ENCODE assay signal across 16 cellular contexts in the genomic region with DNA sequence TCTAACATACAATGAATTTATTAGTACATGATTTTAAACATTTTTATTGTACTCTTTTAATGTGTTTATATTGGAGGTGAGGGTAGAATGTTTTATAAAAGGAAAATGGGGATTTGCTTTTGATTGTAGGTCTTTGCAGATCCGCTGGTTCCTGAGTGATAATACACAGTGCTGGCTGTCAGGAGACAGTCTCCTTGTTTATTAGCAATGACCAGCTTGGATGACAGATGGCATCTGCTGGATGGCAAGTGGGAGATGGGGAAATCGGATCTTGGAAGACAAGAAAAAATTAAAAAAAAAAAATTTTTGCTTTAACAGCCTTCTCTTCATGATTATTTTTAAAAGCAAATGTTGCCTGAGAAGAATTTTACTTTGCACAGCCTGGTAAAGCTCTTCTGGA.
"Had no signal": no experiment of that assay in that cellular context is flagged by ENCODE, and none has a peak within 500 bp of the region (broad histone marks: within the 10 kb centered on the region; RNA-seq: fewer than 3 reads in every experiment).

No MANE protein-coding gene starts in this region.

- H3K27me3 ChIP-seq: right atrium auricular region, transverse colon, vagina had no signal

- H3K27me3 Mint-ChIP-seq: progenitor cell of endocrine pancreas had no signal

- H3K27ac Mint-ChIP-seq: nephron progenitor cell had no signal

- H3K4me1 ChIP-seq: right atrium auricular region had no signal

- H3K4me3 ChIP-seq: coronary artery, right atrium auricular region, transverse colon, vagina had no signal

- H3K4me3 Mint-ChIP-seq: nephron progenitor cell had no signal

- H3K9me3 ChIP-seq: right atrium auricular region, transverse colon, vagina had no signal

- H3K27ac ChIP-seq: coronary artery, right atrium auricular region, transverse colon, vagina had no signal

- H3K9me3 Mint-ChIP-seq: nephron progenitor cell had no signal

- DNase-seq: activated CD4-positive, CD25-positive, alpha-beta regulatory T cell treated with anti-CD3 and anti-CD28 coated beads, Interleukin-2, amount 50 U/mL, for 72 hours; activated naive CD4-positive, alpha-beta T cell; aorta; foreskin fibroblast; kidney glomerular epithelial cell; mesendoderm; nephron progenitor cell; occipital lobe; stimulated activated CD4-positive, alpha-beta T cell treated with anti-CD3 and anti-CD28 coated beads, Interleukin-4, amount 100 ng/mL, for 1 hour; stimulated activated naive CD4-positive, alpha-beta T cell treated with Interleukin-2 at 50 U/mL for 16 hours; T1000; transverse colon had no signal
